1 cellular context compared by ENCODE assay signal in genomic region chr1:156639601-156640101, GRCh38.
TF ChIP-seq lines count a peak whose summit lies in the region.

No MANE protein-coding gene starts in this region.

TF ChIP-seq in WTC11, 78 proteins besides CTCF, POLR2A, EP300 and RAD21 (continued from another document):
- TF ChIP-seq FOXJ3 (CRISPR knock-in tag; IDR thresholded peaks at IDR 0.05; ENCODE audit: borderline replicate concordance) (no peak), NR1H2 (CRISPR knock-in tag; IDR thresholded peaks at IDR 0.05) (no peak)
